Comparison of ENCODE assay signal across 23 cellular contexts in the genomic region with DNA sequence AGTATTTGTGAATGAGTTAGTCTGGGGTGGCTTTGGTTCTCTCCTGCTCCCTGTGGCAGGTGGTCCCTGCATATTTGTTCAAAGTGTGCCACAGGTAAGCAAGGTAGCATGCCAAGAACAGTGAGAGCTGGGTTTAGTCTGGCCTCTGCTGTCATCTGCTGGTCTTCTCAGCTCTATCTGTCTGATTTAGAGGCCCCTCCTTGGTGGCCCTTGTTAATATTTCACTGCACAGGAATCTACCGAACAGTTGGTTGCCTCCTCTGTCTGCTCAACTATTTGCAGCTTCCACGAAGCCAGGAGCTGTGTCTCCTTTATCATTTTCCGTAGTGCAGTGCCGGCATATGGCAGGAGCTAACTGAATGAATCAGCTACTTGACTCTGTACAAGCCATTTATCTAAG. TPM values are rescaled to one million over a fixed set of nuclear protein-coding genes. Genes with fewer than 3 reads are reported as not detected.
DNase-seq lines count a peak whose midpoint lies in the region; ATAC-seq, FAIRE-seq and TF ChIP-seq lines count a peak whose summit lies in the region.
"Had no signal": no experiment of that assay in that cellular context is flagged by ENCODE, and none has a peak within 500 bp of the region (broad histone marks: within the 10 kb centered on the region; RNA-seq: fewer than 3 reads in every experiment).

No MANE protein-coding gene starts in this region.

- no peak for TF ChIP-seq EP300 in GM12878 (IDR thresholded peaks at IDR 0.05; ENCODE audit: borderline replicate concordance in 1 of 2, control insufficient read depth in 1 of 2, low read depth in 2 of 2, low read length in 2 of 2)

- DNase-seq in Ammon's horn (ENCODE audit: low spot score) (peak; percentile 39), GM12878 (ENCODE audit: low read depth, low spot score) (no peak), kidney epithelial cell (ENCODE audit: low read depth) (no peak), HPDE6-E6E7 (ENCODE audit: extremely low spot score) (no peak), pons (ENCODE audit: low spot score) (no peak), heart right ventricle (no peak)
- DNase-seq: activated CD4-positive, alpha-beta T cell treated with anti-CD3 and anti-CD28 coated beads, Interleukin-2, amount 10 ng/mL, durations not matched to agents 7 days and 5 days; activated naive CD4-positive, alpha-beta T cell treated with anti-CD3 and anti-CD28 coated beads, Interleukin-2, amount 50 U/mL, for 16 hours; COR-L47; dermis blood vessel endothelial cell; GOT3; Karpas-422; mesendoderm; NCI-H1694; NCI-H526 treated with DMSO at 0.1 percent for 48 hours; nucleus accumbens had no signal

- H2AFZ ChIP-seq in GM12878 (ENCODE audit: control insufficient read depth, low read depth, low read length), result no peak overlapping the region

- TF ChIP-seq POLR2A in GM12878 (IDR thresholded peaks at IDR 0.05; ENCODE audit: low read depth, low read length), result no peak

- ATAC-seq in GM12878 (no peak; the same call in 2 of the 3 replicates), HG02798 (IDR thresholded peaks at IDR 0.05; ENCODE audit: poor library complexity, unreplicated experiment) (no peak), heart right ventricle (no peak)
- ATAC-seq: left lobe of liver, SK-N-SH treated with all-trans-retinoic acid at 6 μM for 48 hours had no signal

- no peaks in the 10 kb centered on the region for H3K27me3 ChIP-seq in GM12878 (replicated peaks in 1 of 2; ENCODE audit: control insufficient read depth in 2 of 2, insufficient read depth in 2 of 2, low read length in 1 of 2)
- H3K27me3 ChIP-seq in kidney epithelial cell (ENCODE audit: control insufficient read depth, insufficient read depth, low read length), result no peaks in the 10 kb centered on the region
- no peaks in the 10 kb centered on the region for H3K27me3 ChIP-seq in heart right ventricle
- H3K27me3 ChIP-seq: BLaER1 treated with 17β-estradiol and CSF1 and Interleukin-3, amounts not matched to agents 10 nM and 100 nM had no signal

- RAD21 ChIA-PET in GM12878 (lab: Charles Lee; ENCODE audit: unreplicated experiment), result interaction anchor here (0.8 to 1.0 kb wide), 2 partner anchors 206 to 366 kb away, joined by 3 read pairs; no protein-coding TSS in a partner anchor

- no peaks in the 10 kb centered on the region for H3K79me2 ChIP-seq in GM12878 (ENCODE audit: control insufficient read depth, insufficient read depth, low read length)

- no peak overlapping the region for H3K9ac ChIP-seq in GM12878 (ENCODE audit: control insufficient read depth, insufficient read depth, low read length)
- H3K9ac ChIP-seq: BLaER1 treated with 17β-estradiol and CSF1 and Interleukin-3, amounts not matched to agents 10 nM and 100 nM had no signal

- SMC1A ChIA-PET in GM12878 (lab: Charles Lee; ENCODE audit: uncharacterized antibody, unreplicated experiment), result no interaction called here

- H3K4me1 ChIP-seq in GM12878 (ENCODE audit: control insufficient read depth, insufficient read depth, low read length), result no peaks in the 10 kb centered on the region
- no peaks in the 10 kb centered on the region for H3K4me1 ChIP-seq in heart right ventricle

- no peaks in the 10 kb centered on the region for H3K9me3 ChIP-seq in GM12878 (replicated peaks; ENCODE audit: control insufficient read depth, insufficient read depth, low read length)
- peaks cover 0 to under 1% (median 0%) of the 10 kb centered on the region in 11 donors for H3K9me3 ChIP-seq in heart right ventricle
- H3K9me3 ChIP-seq: BLaER1 treated with 17β-estradiol and CSF1 and Interleukin-3, amounts not matched to agents 10 nM and 100 nM had no signal

- TF ChIP-seq CTCF in GM12873 (IDR thresholded peaks at IDR 0.05; ENCODE audit: insufficient read depth, low read depth, low read length, missing control alignments) (peak; percentile 25), GM12878 (IDR thresholded peaks at IDR 0.05 in 2 of 3, conservative IDR thresholded peaks at IDR 0.05 in 1 of 3; ENCODE audit: control insufficient read depth in 2 of 3, extremely low read depth in 1 of 3, insufficient read depth in 1 of 3, low read depth in 3 of 3, low read length in 3 of 3) (peak in 1 of 3 experiments; percentile 29; a peak in 2 of 6 replicates), kidney epithelial cell (IDR thresholded peaks at IDR 0.05; ENCODE audit: insufficient read depth, low read length, poor library complexity, severe bottlenecking) (peak; percentile 6), heart right ventricle (IDR thresholded peaks at IDR 0.05) (no peak)

- POLR2A ChIA-PET in GM12878 (lab: Charles Lee), result no interaction called here

- H3K27ac ChIP-seq in GM12878 (ENCODE audit: control insufficient read depth, insufficient read depth), result no peak overlapping the region
- no peak overlapping the region for H3K27ac ChIP-seq in heart right ventricle
- H3K27ac ChIP-seq: BLaER1 treated with 17β-estradiol and CSF1 and Interleukin-3, amounts not matched to agents 10 nM and 100 nM; VCaP had no signal

- H3K4me3 ChIP-seq in GM12878 (no peak overlapping the region), kidney epithelial cell (ENCODE audit: low read depth, low read length) (no peak overlapping the region), heart right ventricle (no peak overlapping the region)
- H3K4me3 ChIP-seq: BLaER1 treated with 17β-estradiol and CSF1 and Interleukin-3, amounts not matched to agents 10 nM and 100 nM; smooth muscle cell had no signal

- no peak overlapping the region for H3K4me2 ChIP-seq in GM12878 (ENCODE audit: control insufficient read depth, insufficient read depth)
- H3K4me2 ChIP-seq: BLaER1 treated with 17β-estradiol and CSF1 and Interleukin-3, amounts not matched to agents 10 nM and 100 nM; smooth muscle cell had no signal

- 30% methylated on average over 4 of the region's 4 CpGs for WGBS in GM12878 (ENCODE audit: insufficient coverage, insufficient replicate concordance, low lambda C conversion rate, missing lambda C conversion rate)
- WGBS in heart right ventricle, 2 donors, result 64 to 66% methylated on average over 4 of the region's 4 CpGs

- no peak for FAIRE-seq in GM12878 (lab: Jason Lieb, UNC)

- in situ Hi-C loops in GM12878 (cut with MboI), result no loop called here

- BruUV-seq in GM12878 (replicated peaks; lab: Mats Ljungman, UMichigan), result no TSS peak

- H3K36me3 ChIP-seq in GM12878 (ENCODE audit: control insufficient read depth in 2 of 2, insufficient read depth in 2 of 2, low read length in 1 of 2), result no peaks in the 10 kb centered on the region
- H3K36me3 ChIP-seq in kidney epithelial cell (ENCODE audit: control insufficient read depth, insufficient read depth, low read length), result no peaks in the 10 kb centered on the region
- H3K36me3 ChIP-seq in heart right ventricle, result no peaks in the 10 kb centered on the region
- H3K36me3 ChIP-seq: BLaER1 treated with 17β-estradiol and CSF1 and Interleukin-3, amounts not matched to agents 10 nM and 100 nM had no signal

- 0 out of 2 replicates have a peak, but pooled peaks have one; percentile 5 for TF ChIP-seq RAD21 in GM12878 (IDR thresholded peaks at IDR 0.05; ENCODE audit: insufficient read depth, low read depth, low read length)

- intact Hi-C loops in GM12878 (cut with micrococcal nuclease; ENCODE audit: unreplicated experiment), result no loop called here
- intact Hi-C loops in heart right ventricle (cut with DNase I), result no loop called here

- CTCF ChIA-PET in GM12878 (lab: Yijun Ruan, JAX), result interaction anchor here (0.9 to 1.2 kb wide), 3 partner anchors 9 to 50 kb away, joined by 3 to 4 read pairs (median 3); no protein-coding TSS in a partner anchor

- no peaks in the 10 kb centered on the region for H4K20me1 ChIP-seq in GM12878 (ENCODE audit: control insufficient read depth, insufficient read depth)
- H4K20me1 ChIP-seq: BLaER1 treated with 17β-estradiol and CSF1 and Interleukin-3, amounts not matched to agents 10 nM and 100 nM had no signal

TF ChIP-seq in GM12878, 131 proteins besides CTCF, POLR2A, EP300 and RAD21 (continues in another document):
- TF ChIP-seq HDAC2 (IDR thresholded peaks at IDR 0.05), result no peak

RNA-seq across cellular contexts. Expression of a gene that starts 9.7 kb away (rescaled TPM):
- 4.2 and 7.9 TPM in 2 replicates for total RNA-seq in GM12878 (2013; cell fraction: nucleolus; rRNA removed)
- 0.05 and 0.11 TPM in 2 replicates for total RNA-seq in GM12878 (2014; rRNA removed)
- 0.14 and 0.18 TPM in 2 replicates for total RNA-seq in GM12878 (2014; rRNA removed; fragmentation: Illumina TruSeq; extraction: Trizol)
- total RNA-seq in GM12878 (2021), result 0.05 and 0.08 TPM in 2 replicates
- 0.16 TPM for polyA plus RNA-seq in GM12878 (2011; ENCODE audit: low read depth)
- 1.5 and 2.5 TPM in 2 replicates for polyA plus RNA-seq in GM12878 (2011; rRNA removed)
- polyA plus RNA-seq in GM12878 (2011; cell fraction: cytosol; rRNA removed), result 1.8 and 2.0 TPM in 2 replicates
- polyA plus RNA-seq in GM12878 (2011; cell fraction: nucleus; rRNA removed), result 1.8 and 2.8 TPM in 2 replicates
- polyA plus RNA-seq in GM12878 (2012), result 0.11 and 0.31 TPM in 2 replicates
- 0.04 and 0.08 TPM in 2 replicates for polyA plus RNA-seq in GM12878 (2014; fragmentation: Illumina TruSeq; extraction: Trizol)
- not detected for polyA plus RNA-seq in GM12878 (2014; fragmentation: Nextera tagmentation; extraction: Ambion mirVana)
- 0.03 and 0.06 TPM in 2 replicates for polyA plus RNA-seq in GM12878 (2014; rRNA removed)
- under 1 TPM in 1 of 2 experiments, not detected in 1; 0.07 TPM for polyA plus RNA-seq in GM12878 (2016; fragmentation: Nextera tagmentation; extraction: Ambion mirVana)
- polyA minus RNA-seq in GM12878 (2011; rRNA and poly(A)+ RNA removed), result 2.3 and 3.5 TPM in 2 replicates
- 0.73 and 1.2 TPM in 2 replicates for polyA minus RNA-seq in GM12878 (2011; cell fraction: cytosol; rRNA and poly(A)+ RNA removed)
- polyA minus RNA-seq in GM12878 (2011; cell fraction: nucleus; rRNA and poly(A)+ RNA removed), result 5.4 and 8.7 TPM in 2 replicates
- 1.6 and 2.7 TPM in 2 replicates for total RNA-seq in kidney epithelial cell
- 1 to 10 TPM in 9 of 10 donors, under 1 TPM in 1; 0.77 to 2.8 (median 2.2) TPM for total RNA-seq in heart right ventricle
- polyA plus RNA-seq in heart right ventricle, result 1 to 10 TPM in 1 of 2 donors, under 1 TPM in 1; 0.78 to 2.7 TPM

Comparison
In these comparisons a context has a peak if more than half of its experiments do, and no peak if none do; other contexts are left out.
1. CTCF ChIP-seq: peak in GM12873 (single experiment) and kidney epithelial cell (single experiment); none in heart right ventricle (0 of 9).